In genomic region chr22:29308148-29308790, GRCh38 we compare ENCODE assay signal across 8 cellular contexts. TPM values are rescaled to one million over a fixed set of nuclear protein-coding genes. Genes with fewer than 3 reads are reported as not detected.
DNase-seq lines count a peak whose midpoint lies in the region; ATAC-seq and TF ChIP-seq lines count a peak whose summit lies in the region.

No MANE protein-coding gene starts in this region.

- ATAC-seq in HG02852 (IDR thresholded peaks at IDR 0.05; ENCODE audit: unreplicated experiment): no peak
- ATAC-seq in GM21619 (IDR thresholded peaks at IDR 0.05; ENCODE audit: unreplicated experiment): no peak

- H3K4me1 Mint-ChIP-seq in osteocyte (ENCODE audit: unreplicated experiment): peaks cover 46% of the 10 kb centered on the region

- peak overlapping the region; percentile 85 for H3K27ac Mint-ChIP-seq in osteocyte (ENCODE audit: unreplicated experiment)

- no peaks in the 10 kb centered on the region for H3K36me3 Mint-ChIP-seq in osteocyte (ENCODE audit: unreplicated experiment)

- H3K4me3 Mint-ChIP-seq in osteocyte (ENCODE audit: unreplicated experiment): peak overlapping the region; percentile 26

- H3K4me3 ChIP-seq in AG10803 (ENCODE audit: low read length): peak overlapping the region; percentile 81
- H3K4me3 ChIP-seq in LNCaP clone FGC (ENCODE audit: low read depth, low read length): peak overlapping the region; percentile 73; the same call in 1 of the 2 replicates
- peak overlapping the region; percentile 66 for H3K4me3 ChIP-seq in epithelial cell of esophagus (ENCODE audit: low read length)

- DNase-seq in AG10803 (ENCODE audit: low read depth): no peak
- DNase-seq in LNCaP clone FGC (ENCODE audit: low read depth): no peak
- DNase-seq in epithelial cell of esophagus (ENCODE audit: low read depth): peak; percentile 51
- DNase-seq in osteocyte (ENCODE audit: extremely low spot score, unreplicated experiment): no peak
- DNase-seq in NCI-H2196 (lab: John Stamatoyannopoulos, UW; ENCODE audit: unreplicated experiment): no peak
- no peak for DNase-seq in stimulated activated naive CD4-positive, alpha-beta T cell treated with Interleukin-2 at 50 U/mL for 16 hours (lab: John Stamatoyannopoulos, UW)

- H3K9me3 Mint-ChIP-seq in osteocyte (ENCODE audit: unreplicated experiment): no peaks in the 10 kb centered on the region

- TF ChIP-seq CTCF in AG10803 (conservative IDR thresholded peaks at IDR 0.05; ENCODE audit: low read length) (no peak), LNCaP clone FGC (IDR thresholded peaks at IDR 0.05; ENCODE audit: control insufficient read depth, extremely low read depth, insufficient read depth) (no peak), epithelial cell of esophagus (IDR thresholded peaks at IDR 0.05; ENCODE audit: insufficient read depth, low read depth, low read length, missing control alignments) (no peak), osteocyte (IDR thresholded peaks at IDR 0.05) (no peak)

- no peaks in the 10 kb centered on the region for H3K27me3 Mint-ChIP-seq in osteocyte (ENCODE audit: unreplicated experiment)

RNA-seq across cellular contexts. Expression of gene GAS2L1, which starts 1.8 kb away (rescaled TPM):
- total RNA-seq in osteocyte: 21.6 and 22.3 TPM in 2 replicates

RNA-seq across cellular contexts. Expression of gene RASL10A, which starts 7.2 kb away (rescaled TPM):
- total RNA-seq in osteocyte: not detected in 2 replicates

RNA-seq across cellular contexts. Expression of gene EWSR1, which starts 40.2 kb away (rescaled TPM):
- 218 and 228 TPM in 2 replicates for total RNA-seq in osteocyte

RNA-seq across cellular contexts. Expression of gene RHBDD3, which starts 40.5 kb away (rescaled TPM):
- total RNA-seq in osteocyte: 41.0 and 45.8 TPM in 2 replicates
